In the genomic region with DNA sequence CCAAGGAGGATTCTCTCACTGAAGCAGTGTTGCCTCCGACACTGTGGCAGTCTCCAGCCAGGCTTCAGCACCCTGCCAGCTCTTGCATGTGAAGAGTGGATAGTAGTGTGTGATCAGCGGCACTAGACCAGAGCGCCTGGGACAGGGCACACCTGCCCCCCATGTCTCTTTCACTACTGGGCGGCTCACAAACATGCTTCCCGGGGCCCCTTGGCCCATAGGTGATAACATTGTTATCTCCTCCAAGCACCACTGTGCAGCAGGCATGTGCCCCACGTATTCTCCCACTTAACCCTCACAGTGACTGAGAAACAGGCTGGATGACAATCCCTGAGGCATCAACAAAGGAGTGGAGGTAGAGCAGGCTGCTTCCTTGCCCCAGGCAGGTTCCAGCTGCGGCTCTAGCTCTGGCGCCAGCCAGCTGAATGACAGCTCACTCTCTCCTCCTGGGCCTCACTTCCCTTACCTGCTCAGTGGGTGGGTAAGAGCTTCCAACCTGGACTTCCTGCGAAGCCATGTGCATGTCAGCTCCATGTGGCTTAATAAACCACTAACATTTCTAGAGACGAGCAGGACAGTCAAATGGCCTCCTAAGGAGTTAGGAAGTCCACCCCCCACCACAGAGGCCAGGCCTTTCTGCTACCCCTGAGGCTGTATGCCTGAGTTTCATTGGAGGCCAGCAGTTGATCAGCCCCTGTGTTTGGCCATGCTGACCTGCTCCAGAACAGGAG, we compare ENCODE assay signal across 8 cellular contexts. TPM values are rescaled to one million over a fixed set of nuclear protein-coding genes. Genes with fewer than 3 reads are reported as not detected.
DNase-seq lines count a peak whose midpoint lies in the region; ATAC-seq and TF ChIP-seq lines count a peak whose summit lies in the region.

No MANE protein-coding gene starts in this region.

- H3K9me2 ChIP-seq in PC-3 (replicated peaks; ENCODE audit: low read length), result no peaks in the 10 kb centered on the region

- H4K20me1 ChIP-seq in PC-3 (ENCODE audit: low read length), result no peaks in the 10 kb centered on the region

- ATAC-seq in PC-3 (no peak; the same call in 1 of the 2 replicates), GM19351 (IDR thresholded peaks at IDR 0.05; ENCODE audit: unreplicated experiment) (no peak)

- H3K9ac ChIP-seq in PC-3 (ENCODE audit: low read length) (no peak overlapping the region), endodermal cell (ENCODE audit: extremely low read depth, low read length, poor library complexity, severe bottlenecking) (no peak overlapping the region)

- no peaks in the 10 kb centered on the region for H3K9me3 ChIP-seq in HEK293 (ENCODE audit: control insufficient read depth, insufficient read depth, low read depth, low read length)
- no peaks in the 10 kb centered on the region for H3K9me3 ChIP-seq in PC-3 (ENCODE audit: low read length)
- H3K9me3 ChIP-seq in endodermal cell (ENCODE audit: control insufficient read depth, low read length), result peaks cover 8% of the 10 kb centered on the region
- no peaks in the 10 kb centered on the region for H3K9me3 ChIP-seq in prostate gland

- TF ChIP-seq CTCF in HEK293 (tag by site-specific recombination; IDR thresholded peaks at IDR 0.05), result no peak
- no peak for TF ChIP-seq CTCF in PC-3 (conservative IDR thresholded peaks at IDR 0.05; ENCODE audit: low read depth, low read length)
- TF ChIP-seq CTCF in endodermal cell (conservative IDR thresholded peaks at IDR 0.05), result no peak
- no peak for TF ChIP-seq CTCF in prostate gland (IDR thresholded peaks at IDR 0.05)

- no TSS peak for BruUV-seq in PC-3 (replicated peaks; lab: Mats Ljungman, UMichigan)

- H3K4me1 Mint-ChIP-seq in endodermal cell, result peaks cover 33% of the 10 kb centered on the region

- no peak overlapping the region for H3K27ac Mint-ChIP-seq in endodermal cell

- H3K4me1 ChIP-seq in HEK293 (ENCODE audit: control insufficient read depth, insufficient read depth, low read length) (no peaks in the 10 kb centered on the region), PC-3 (ENCODE audit: insufficient read depth, low read length) (no peaks in the 10 kb centered on the region), endodermal cell (ENCODE audit: control insufficient read depth, insufficient read depth, low read length) (peaks cover 15% of the 10 kb centered on the region), prostate gland (replicated peaks) (peaks cover 11% of the 10 kb centered on the region)

- peaks cover under 1% of the 10 kb centered on the region for H3K9me3 Mint-ChIP-seq in endodermal cell

- WGBS in endodermal cell (ENCODE audit: insufficient coverage in 1 of 2, insufficient read length in 1 of 2), 2 experiments, result 73 to 82% methylated on average over 3 to 10 of the region's 10 CpGs
- WGBS in prostate gland, result 82% methylated on average over 10 of the region's 10 CpGs

- no peak overlapping the region for H3K4me2 ChIP-seq in PC-3 (ENCODE audit: low read length)

- H3K4me3 ChIP-seq in HEK293 (ENCODE audit: low read depth, low read length), result no peak overlapping the region
- no peak overlapping the region for H3K4me3 ChIP-seq in PC-3 (ENCODE audit: low read length)
- H3K4me3 ChIP-seq in endodermal cell (ENCODE audit: low read length), result no peak overlapping the region
- H3K4me3 ChIP-seq in prostate gland, result no peak overlapping the region

- H3K27me3 ChIP-seq in PC-3 (ENCODE audit: low read length) (no peaks in the 10 kb centered on the region), endodermal cell (ENCODE audit: control insufficient read depth, insufficient read depth, low read length, poor library complexity, severe bottlenecking) (no peaks in the 10 kb centered on the region), prostate gland (replicated peaks; ENCODE audit: insufficient read depth) (no peaks in the 10 kb centered on the region)

- no peak for TF ChIP-seq POLR2A in prostate gland (IDR thresholded peaks at IDR 0.05)

- H3F3A ChIP-seq in PC-3 (ENCODE audit: low read length, unreplicated experiment), result no peaks in the 10 kb centered on the region

- POLR2A ChIA-PET in HEK293 (lab: Yijun Ruan, JAX) (no interaction called here), PC-3 (lab: Charles Lee; ENCODE audit: unreplicated experiment) (no interaction called here)

- no peaks in the 10 kb centered on the region for H3K79me2 ChIP-seq in PC-3 (ENCODE audit: low read length)

- no peaks in the 10 kb centered on the region for H3K27me3 Mint-ChIP-seq in endodermal cell (ENCODE audit: insufficient read depth)

- H3K36me3 Mint-ChIP-seq in endodermal cell (ENCODE audit: low read depth), result peaks cover under 1% of the 10 kb centered on the region

- H3K27ac ChIP-seq in HEK293 (ENCODE audit: extremely low read depth, low read depth, low read length) (no peak overlapping the region), PC-3 (ENCODE audit: low read length) (no peak overlapping the region), endodermal cell (ENCODE audit: low read depth, low read length) (peak overlapping the region; percentile 47), prostate gland (peak overlapping the region; percentile 60 to 84)

- no peak overlapping the region for H3K4me3 Mint-ChIP-seq in endodermal cell

- DNase-seq in PC-3, result peak; percentile 51
- peak; percentile 63 for DNase-seq in endodermal cell
- no peak for DNase-seq in prostate gland (ENCODE audit: low spot score)
- DNase-seq in MV-4-11 (lab: John Stamatoyannopoulos, UW), result no peak
- DNase-seq in SW480 (ENCODE audit: low spot score), result no peak
- no peak for DNase-seq in 8988T

- H2AFZ ChIP-seq in PC-3 (ENCODE audit: low read length), result no peak overlapping the region

- H3K36me3 ChIP-seq in HEK293 (ENCODE audit: control insufficient read depth in 2 of 2, insufficient read depth in 1 of 2, low read length in 2 of 2), result no peaks in the 10 kb centered on the region
- no peaks in the 10 kb centered on the region for H3K36me3 ChIP-seq in PC-3 (ENCODE audit: low read depth, low read length)
- H3K36me3 ChIP-seq in endodermal cell (ENCODE audit: control insufficient read depth, insufficient read depth, low read length), result no peaks in the 10 kb centered on the region
- H3K36me3 ChIP-seq in prostate gland, result no peaks in the 10 kb centered on the region

- intact Hi-C loops in PC-3 (cut with micrococcal nuclease) (no loop called here), prostate gland (cut with DNase I) (loop anchor here (5.0 to 10.0 kb wide), 3 partner anchors 37 to 150 kb away; partner anchors contain the start of gene KLF13)

- CTCF ChIA-PET in HEK293 (lab: Yijun Ruan, JAX), result no interaction called here
- CTCF ChIA-PET in PC-3 (lab: Charles Lee), result no interaction called here

TF ChIP-seq in HEK293, 187 proteins besides CTCF, POLR2A, EP300 and RAD21:
- TF ChIP-seq ZBTB20 (tag by site-specific recombination; IDR thresholded peaks at IDR 0.05), result peak; percentile 48
- peak; percentile 77 for TF ChIP-seq ZIC2 (tag by site-specific recombination; IDR thresholded peaks at IDR 0.05)
- TF ChIP-seq ZNF548 (tag by site-specific recombination; IDR thresholded peaks at IDR 0.05), result no peak

RNA-seq across cellular contexts. Expression of gene KLF13, which starts 37.8 kb away (rescaled TPM):
- total RNA-seq in PC-3 (2014; rRNA removed) (10.1 and 11.4 TPM in 2 replicates), endodermal cell (10 to 100 TPM; 18.7 to 18.9 TPM), prostate gland (10 to 100 TPM; 16.6 to 56.5 TPM)
- 58.0 TPM for polyA plus RNA-seq in endodermal cell (2013, experiment 1 of 2)
- 51.5 TPM for polyA plus RNA-seq in endodermal cell (2013, experiment 2 of 2)

Comparison
In these comparisons a context has a peak if more than half of its experiments do, and no peak if none do; other contexts are left out.
1. H3K27ac ChIP-seq: peak in endodermal cell (single experiment) and prostate gland (2 of 2); none in HEK293 (single experiment) and PC-3 (single experiment).
2. DNase-seq: peak in PC-3 (single experiment) and endodermal cell (single experiment); none in prostate gland (single experiment), MV-4-11 (single experiment), SW480 (single experiment) and 8988T (single experiment).